In genomic region chrX:153645151-153645550, GRCh38 we compare ENCODE assay signal across 22 cellular contexts. TPM values are rescaled to one million over a fixed set of nuclear protein-coding genes. Genes with fewer than 3 reads are reported as not detected.
DNase-seq lines count a peak whose midpoint lies in the region; ATAC-seq, FAIRE-seq and TF ChIP-seq lines count a peak whose summit lies in the region.
"Had no signal": no experiment of that assay in that cellular context is flagged by ENCODE, and none has a peak within 500 bp of the region (broad histone marks: within the 10 kb centered on the region; RNA-seq: fewer than 3 reads in every experiment).

No MANE protein-coding gene starts in this region.

- POLR2A ChIA-PET in A549 (lab: Yijun Ruan, JAX) (no interaction called here), GM10248 (lab: Yijun Ruan, JAX) (no interaction called here)

- H3K9me3 Mint-ChIP-seq in endodermal cell = peaks cover 48% of the 10 kb centered on the region
- no peaks in the 10 kb centered on the region for H3K9me3 Mint-ChIP-seq in stimulated activated naive CD8-positive, alpha-beta T cell treated with anti-CD3 and anti-CD28 coated beads, Interleukin-15, amount 100 ng/mL, for 72 hours
- H3K9me3 Mint-ChIP-seq: CD4-positive, alpha-beta T cell; GM23338 had no signal

- H3K27ac ChIP-seq in A549 (no peak overlapping the region), endodermal cell (ENCODE audit: low read depth, low read length) (no peak overlapping the region), osteoblast (ENCODE audit: low read depth, low read length) (no peak overlapping the region)
- H3K27ac ChIP-seq: BLaER1, SJCRH30 had no signal

- FAIRE-seq in A549 (lab: Jason Lieb, UNC) = no peak

- TF ChIP-seq POLR2A in A549 (IDR thresholded peaks at IDR 0.05; ENCODE audit: low read length) = no peak

- H3K27me3 Mint-ChIP-seq in endodermal cell (ENCODE audit: insufficient read depth) = peaks cover 73% of the 10 kb centered on the region
- peaks cover 76% of the 10 kb centered on the region for H3K27me3 Mint-ChIP-seq in stimulated activated naive CD8-positive, alpha-beta T cell treated with anti-CD3 and anti-CD28 coated beads, Interleukin-15, amount 100 ng/mL, for 72 hours

- no peaks in the 10 kb centered on the region for H3K79me2 ChIP-seq in osteoblast (ENCODE audit: insufficient read depth, low read length)

- H4K20me1 ChIP-seq in osteoblast (ENCODE audit: insufficient read depth, low read length) = no peaks in the 10 kb centered on the region

- H3K27me3 ChIP-seq in H7 (ENCODE audit: control insufficient read depth, insufficient read depth, low read length) (peaks cover 83% of the 10 kb centered on the region), endodermal cell (ENCODE audit: control insufficient read depth, insufficient read depth, low read length, poor library complexity, severe bottlenecking) (peaks cover 83% of the 10 kb centered on the region), osteoblast (ENCODE audit: insufficient read depth, low read length) (peaks cover 38% of the 10 kb centered on the region)
- H3K27me3 ChIP-seq: SJCRH30 had no signal

- TF ChIP-seq CTCF in A549 (IDR thresholded peaks at IDR 0.05) = no peak
- no peak for TF ChIP-seq CTCF in endodermal cell (conservative IDR thresholded peaks at IDR 0.05)
- no peak for TF ChIP-seq CTCF in osteoblast (IDR thresholded peaks at IDR 0.05; ENCODE audit: extremely low read depth, low read depth, low read length)
- no peak for TF ChIP-seq CTCF in GM10248 (IDR thresholded peaks at IDR 0.05; ENCODE audit: control extremely low read depth, extremely low read depth, low read depth, missing control alignments)

- CTCF ChIA-PET in A549 (lab: Yijun Ruan, JAX) = interaction anchor here (0.8 to 5.3 kb wide), 32 partner anchors 8 to 625 kb away, joined by 3 to 58 read pairs (median 4); partner anchors contain the start of gene CCNQ
- CTCF ChIA-PET in GM10248 (lab: Yijun Ruan, JAX) = interaction anchor here (0.7 to 2.1 kb wide), 8 partner anchors 15 to 106 kb away, joined by 3 to 9 read pairs (median 4); no protein-coding TSS in a partner anchor

- TF ChIP-seq RAD21 in A549 (conservative IDR thresholded peaks at IDR 0.05 in 1 of 2, IDR thresholded peaks at IDR 0.05 in 1 of 2) = no peak

- H3K36me3 Mint-ChIP-seq in endodermal cell (ENCODE audit: low read depth) = no peaks in the 10 kb centered on the region

- H3K4me3 ChIP-seq in A549 = no peak overlapping the region
- no peak overlapping the region for H3K4me3 ChIP-seq in H7 (ENCODE audit: insufficient read depth, low read depth, low read length)
- no peak overlapping the region for H3K4me3 ChIP-seq in endodermal cell (ENCODE audit: low read length)
- no peak overlapping the region for H3K4me3 ChIP-seq in osteoblast (ENCODE audit: insufficient read depth, low read length)
- H3K4me3 ChIP-seq: SJCRH30 had no signal

- H2AFZ ChIP-seq in osteoblast (ENCODE audit: low read length) = no peak overlapping the region
- H2AFZ ChIP-seq: GM23338 had no signal

- ATAC-seq in A549 = no peak
- ATAC-seq in stimulated activated naive CD8-positive, alpha-beta T cell treated with anti-CD3 and anti-CD28 coated beads, Interleukin-15, amount 100 ng/mL, for 72 hours = no peak

- H3K9ac ChIP-seq in endodermal cell (ENCODE audit: extremely low read depth, low read length, poor library complexity, severe bottlenecking) = no peak overlapping the region
- H3K9ac ChIP-seq: BLaER1 had no signal

- H3K27ac Mint-ChIP-seq in endodermal cell = no peak overlapping the region
- H3K27ac Mint-ChIP-seq in stimulated activated naive CD8-positive, alpha-beta T cell treated with anti-CD3 and anti-CD28 coated beads, Interleukin-15, amount 100 ng/mL, for 72 hours = no peak overlapping the region
- H3K27ac Mint-ChIP-seq: CD4-positive, alpha-beta T cell; GM23338 had no signal

- no peak overlapping the region for H3K4me3 Mint-ChIP-seq in endodermal cell
- H3K4me3 Mint-ChIP-seq in stimulated activated naive CD8-positive, alpha-beta T cell treated with anti-CD3 and anti-CD28 coated beads, Interleukin-15, amount 100 ng/mL, for 72 hours = no peak overlapping the region
- H3K4me3 Mint-ChIP-seq: CD4-positive, alpha-beta T cell had no signal

- TF ChIP-seq EP300 in A549 (IDR thresholded peaks at IDR 0.05) = no peak

- no peaks in the 10 kb centered on the region for H3K36me3 ChIP-seq in H7 (replicated peaks; ENCODE audit: control insufficient read depth, insufficient read depth, low read length)
- no peaks in the 10 kb centered on the region for H3K36me3 ChIP-seq in endodermal cell (ENCODE audit: control insufficient read depth, insufficient read depth, low read length)
- no peaks in the 10 kb centered on the region for H3K36me3 ChIP-seq in osteoblast (ENCODE audit: insufficient read depth, low read length)
- H3K36me3 ChIP-seq: BLaER1, SJCRH30 had no signal

- DNase-seq in A549 (ENCODE audit: low read depth in 1 of 2, low spot score in 1 of 2) = no peak
- peak; percentile 37 for DNase-seq in H7
- peak; percentile 38 for DNase-seq in endodermal cell
- DNase-seq in osteoblast (ENCODE audit: insufficient read length, low spot score, missing footprints) = peak; percentile 88
- DNase-seq in GM10248 (ENCODE audit: extremely low spot score) = no peak
- no peak for DNase-seq in effector CD4-positive, alpha-beta T cell
- DNase-seq in NCI-H446 treated with DMSO at 0.1 percent for 48 hours (lab: John Stamatoyannopoulos, UW) = no peak
- no peak for DNase-seq in stimulated activated naive CD8-positive, alpha-beta T cell treated with anti-CD3 and anti-CD28 coated beads, Interleukin-15, amount 100 ng/mL, for 72 hours
- DNase-seq: CD4-positive, alpha-beta T cell; COR-L47; DMS 273 treated with DMSO at 0.1 percent for 48 hours; DND-41; HCEC 1CT; KG1; NCI-H2081; NCI-H2171; NCI-H345; NCI-H524 treated with DMSO at 0.1 percent for 48 hours had no signal

- WGBS in A549 (ENCODE audit: missing lambda C conversion rate) = 77% methylated on average over 6 of the region's 6 CpGs
- WGBS in endodermal cell (ENCODE audit: insufficient coverage in 1 of 2, insufficient read length in 1 of 2), 2 experiments = 75% methylated on average over 6 of the region's 6 CpGs; no CpG with 5 or more reads in 1 of the 2 experiments

- H3K4me1 Mint-ChIP-seq in endodermal cell = peaks cover 3% of the 10 kb centered on the region
- H3K4me1 Mint-ChIP-seq in stimulated activated naive CD8-positive, alpha-beta T cell treated with anti-CD3 and anti-CD28 coated beads, Interleukin-15, amount 100 ng/mL, for 72 hours = peaks cover 26% of the 10 kb centered on the region

- H3K4me2 ChIP-seq in A549 = peak overlapping the region; percentile 96; the same call in 2 of the 3 replicates
- no peak overlapping the region for H3K4me2 ChIP-seq in osteoblast (ENCODE audit: insufficient read depth, low read length)

- H3K9me3 ChIP-seq in A549 (no peaks in the 10 kb centered on the region), endodermal cell (ENCODE audit: control insufficient read depth, low read length) (no peaks in the 10 kb centered on the region), osteoblast (ENCODE audit: low read depth, low read length) (no peaks in the 10 kb centered on the region)
- H3K9me3 ChIP-seq: SJCRH30 had no signal

- H3K4me1 ChIP-seq in A549 = peaks cover 31% of the 10 kb centered on the region; the same call in 2 of the 3 replicates
- no peaks in the 10 kb centered on the region for H3K4me1 ChIP-seq in endodermal cell (ENCODE audit: control insufficient read depth, insufficient read depth, low read length)
- no peaks in the 10 kb centered on the region for H3K4me1 ChIP-seq in osteoblast (ENCODE audit: insufficient read depth, low read length)
- H3K4me1 ChIP-seq: SJCRH30 had no signal

RNA-seq across cellular contexts. Expression of gene DUSP9, which starts 1.9 kb away (rescaled TPM):
- polyA plus RNA-seq in A549 (2011; rRNA removed) (0.65 and 0.75 TPM in 2 replicates), A549 (2017; fragmentation: RNase III; extraction: RNeasy Plus Mini Kit Qiagen cat#74134 plus additional on column Dnase treatment) (1.3 to 1.6 TPM (median 1.3 TPM) in 3 replicates)
- 2.0 and 3.1 TPM in 2 replicates for polyA plus RNA-seq in A549 (2012; cell fraction: cytosol; rRNA removed)
- polyA plus RNA-seq in A549 (2012; cell fraction: nucleus; rRNA removed) = 2.5 and 2.8 TPM in 2 replicates
- 0.70 and 1.1 TPM in 2 replicates for polyA minus RNA-seq in A549 (2011; rRNA and poly(A)+ RNA removed)
- total RNA-seq in H7 (2014; rRNA removed; shearing (Covaris generic)) = 2.3 and 3.3 TPM in 2 replicates
- total RNA-seq in endodermal cell (under 1 TPM; 0.18 to 0.31 TPM), osteoblast (under 0.01 TPM in 2 replicates)
- polyA plus RNA-seq in endodermal cell (2013, experiment 1 of 2) = 1.5 TPM
- polyA plus RNA-seq in endodermal cell (2013, experiment 2 of 2) = 1.3 TPM
- total RNA-seq: CD4-positive, alpha-beta T cell; HT1080 had no signal

RNA-seq across cellular contexts. Expression of gene PNCK, which starts 28.5 kb away (rescaled TPM):
- polyA plus RNA-seq in A549 (2011; rRNA removed) (0.17 TPM in 2 replicates), A549 (2017; fragmentation: RNase III; extraction: RNeasy Plus Mini Kit Qiagen cat#74134 plus additional on column Dnase treatment) (0.13 to 0.30 TPM (median 0.25 TPM) in 3 replicates)
- polyA plus RNA-seq in A549 (2012; cell fraction: cytosol; rRNA removed) = 0.08 and 0.09 TPM in 2 replicates
- polyA plus RNA-seq in A549 (2012; cell fraction: nucleus; rRNA removed) = 0.64 and 1.3 TPM in 2 replicates
- not detected in 2 replicates for polyA minus RNA-seq in A549 (2011; rRNA and poly(A)+ RNA removed)
- total RNA-seq in H7 (2014; rRNA removed; shearing (Covaris generic)) = 1.7 and 5.5 TPM in 2 replicates
- total RNA-seq in endodermal cell (10 to 100 TPM in 1 of 2 donors, 1 to 10 TPM in 1; 2.8 to 12.9 TPM), osteoblast (0.29 and 0.36 TPM in 2 replicates)
- 11.1 TPM for polyA plus RNA-seq in endodermal cell (2013, experiment 1 of 2)
- 9.0 TPM for polyA plus RNA-seq in endodermal cell (2013, experiment 2 of 2)
- total RNA-seq: HT1080, SJCRH30 had no signal

RNA-seq across cellular contexts. Expression of gene SLC6A8, which starts 42.6 kb away (rescaled TPM):
- polyA plus RNA-seq in A549 (2011; rRNA removed) = 2.0 and 3.4 TPM in 2 replicates
- 4.2 and 7.4 TPM in 2 replicates for polyA plus RNA-seq in A549 (2012; cell fraction: cytosol; rRNA removed)
- 10.2 and 14.9 TPM in 2 replicates for polyA plus RNA-seq in A549 (2012; cell fraction: nucleus; rRNA removed)
- 5.7 to 6.9 TPM (median 6.1 TPM) in 3 replicates for polyA plus RNA-seq in A549 (2017; fragmentation: RNase III; extraction: RNeasy Plus Mini Kit Qiagen cat#74134 plus additional on column Dnase treatment)
- 8.6 and 9.8 TPM in 2 replicates for polyA minus RNA-seq in A549 (2011; rRNA and poly(A)+ RNA removed)
- 29.4 and 40.2 TPM in 2 replicates for total RNA-seq in H7 (2014; rRNA removed; shearing (Covaris generic))
- total RNA-seq in endodermal cell = 100 to 1,000 TPM in 1 of 2 donors, 10 to 100 TPM in 1; 57.6 to 121 TPM
- 144 TPM for polyA plus RNA-seq in endodermal cell (2013, experiment 1 of 2)
- 117 TPM for polyA plus RNA-seq in endodermal cell (2013, experiment 2 of 2)
- total RNA-seq in osteoblast = 15.3 and 19.5 TPM in 2 replicates

RNA-seq across cellular contexts. Expression of gene CCNQ, which starts 46.2 kb away (rescaled TPM):
- polyA plus RNA-seq in A549 (2011; rRNA removed) = 25.6 and 29.9 TPM in 2 replicates
- polyA plus RNA-seq in A549 (2012; cell fraction: cytosol; rRNA removed) = 66.2 and 77.2 TPM in 2 replicates
- polyA plus RNA-seq in A549 (2012; cell fraction: nucleus; rRNA removed) = 38.8 and 41.9 TPM in 2 replicates
- polyA plus RNA-seq in A549 (2017; fragmentation: RNase III; extraction: RNeasy Plus Mini Kit Qiagen cat#74134 plus additional on column Dnase treatment) = 32.0 to 36.0 TPM (median 32.6 TPM) in 3 replicates
- 27.2 and 32.6 TPM in 2 replicates for polyA minus RNA-seq in A549 (2011; rRNA and poly(A)+ RNA removed)
- 27.0 and 30.4 TPM in 2 replicates for total RNA-seq in H7 (2014; rRNA removed; shearing (Covaris generic))
- total RNA-seq in endodermal cell = 10 to 100 TPM; 17.1 to 20.8 TPM
- 20.0 TPM for polyA plus RNA-seq in endodermal cell (2013, experiment 1 of 2)
- 18.4 TPM for polyA plus RNA-seq in endodermal cell (2013, experiment 2 of 2)
- total RNA-seq in osteoblast = 29.3 and 33.0 TPM in 2 replicates

Comparison
In these comparisons a context has a peak if more than half of its experiments do, and no peak if none do; other contexts are left out.
1. DNase-seq: peak in H7 (single experiment), endodermal cell (single experiment) and osteoblast (single experiment); none in A549 (0 of 2), GM10248 (single experiment), effector CD4-positive, alpha-beta T cell (single experiment), NCI-H446 treated with DMSO at 0.1 percent for 48 hours (single experiment) and stimulated activated naive CD8-positive, alpha-beta T cell treated with anti-CD3 and anti-CD28 coated beads, Interleukin-15, amount 100 ng/mL, for 72 hours (0 of 2).